Comparison of ENCODE assay signal across 26 cellular contexts in genomic region chr2:29106241-29106640, GRCh38. TPM values are rescaled to one million over a fixed set of nuclear protein-coding genes. Genes with fewer than 3 reads are reported as not detected.
"Had no signal": no experiment of that assay in that cellular context is flagged by ENCODE, and none has a peak within 500 bp of the region (broad histone marks: within the 10 kb centered on the region; RNA-seq: fewer than 3 reads in every experiment).

No MANE protein-coding gene starts in this region.

- H3K36me3 ChIP-seq: lower lobe of right lung, ovary, right atrium auricular region, transverse colon, uterus had no signal

- DNase-seq: activated CD4-positive, alpha-beta memory T cell treated with anti-CD3 and anti-CD28 coated beads, Interleukin-2, amount 10 ng/mL, durations not matched to agents 7 days and 5 days; activated CD4-positive, alpha-beta T cell treated with anti-CD3 and anti-CD28 coated beads, Interleukin-2, amount 10 ng/mL, durations not matched to agents 24 days and 14 days; activated effector memory CD4-positive, alpha-beta T cell treated with Interleukin-2 at 50 U/mL for 16 hours; activated naive CD4-positive, alpha-beta T cell treated with anti-CD3 and anti-CD28 coated beads for 36 hours; activated naive CD8-positive, alpha-beta T cell treated with anti-CD3 and anti-CD28 coated beads, Interleukin-2, amount 10 ng/mL, durations not matched to agents 7 days and 5 days; activated T-cell treated with anti-CD3 and anti-CD28 coated beads, Interleukin-2, amount 50 U/mL, for 72 hours; dermis blood vessel endothelial cell; effector memory CD4-positive, alpha-beta T cell; glutamatergic neuron; immature natural killer cell; lower lobe of right lung; naive thymus-derived CD4-positive, alpha-beta T cell; ovary; psoas muscle; stimulated activated CD4-positive, alpha-beta T cell treated with anti-CD3 and anti-CD28 coated beads, Interleukin-12 subunit alpha, Interleukin-12 subunit beta, amount 100 ng/mL, for 4 hours; stimulated activated CD4-positive, alpha-beta T cell treated with anti-CD3 and anti-CD28 coated beads, Interleukin-1b, Interleukin-23, amount 100 ng/mL, for 48 hours; stimulated activated naive CD8-positive, alpha-beta T cell treated with anti-CD3 and anti-CD28 coated beads, Interleukin-15, amount 100 ng/mL, for 72 hours; transverse colon; uterus had no signal

- H3K4me2 ChIP-seq: hepatocyte had no signal

- H3K4me3 ChIP-seq: hepatocyte, lower lobe of right lung, ovary, psoas muscle, right atrium auricular region, transverse colon, uterus had no signal

- H3K9me3 ChIP-seq: lower lobe of right lung, ovary, psoas muscle, right atrium auricular region, transverse colon, uterus had no signal

- H2AFZ ChIP-seq: hepatocyte had no signal

- H3K4me1 ChIP-seq: lower lobe of right lung, psoas muscle, right atrium auricular region, transverse colon, uterus had no signal

- H3K27ac ChIP-seq: hepatocyte, lower lobe of right lung, ovary, psoas muscle, right atrium auricular region, transverse colon, uterus, VCaP had no signal

- H3K27me3 ChIP-seq: hepatocyte, ovary, right atrium auricular region, transverse colon, uterus had no signal

- H3K79me2 ChIP-seq: hepatocyte had no signal

RNA-seq across cellular contexts. Expression of gene PCARE, which starts 31.9 kb away (rescaled TPM):
- total RNA-seq: activated CD4-positive, alpha-beta memory T cell treated with anti-CD3 and anti-CD28 coated beads, Interleukin-2, amount 10 ng/mL, durations not matched to agents 7 days and 5 days; activated CD4-positive, alpha-beta T cell treated with anti-CD3 and anti-CD28 coated beads, Interleukin-2, amount 10 ng/mL, durations not matched to agents 24 days and 14 days; activated naive CD4-positive, alpha-beta T cell treated with anti-CD3 and anti-CD28 coated beads for 36 hours; activated naive CD8-positive, alpha-beta T cell treated with anti-CD3 and anti-CD28 coated beads, Interleukin-2, amount 10 ng/mL, durations not matched to agents 7 days and 5 days; activated T-cell treated with anti-CD3 and anti-CD28 coated beads, Interleukin-2, amount 50 U/mL, for 72 hours; dermis blood vessel endothelial cell; frontal cortex; kidney epithelial cell; left lobe of liver; naive thymus-derived CD4-positive, alpha-beta T cell; T-helper 2 cell treated with Interferon-gamma antibody and Interleukin-4, amounts not matched to agents 100 ng/mL and 5 ng/mL, for 36 hours; uterus had no signal
